ENCODE assay signal across 8 cellular contexts in the genomic region with DNA sequence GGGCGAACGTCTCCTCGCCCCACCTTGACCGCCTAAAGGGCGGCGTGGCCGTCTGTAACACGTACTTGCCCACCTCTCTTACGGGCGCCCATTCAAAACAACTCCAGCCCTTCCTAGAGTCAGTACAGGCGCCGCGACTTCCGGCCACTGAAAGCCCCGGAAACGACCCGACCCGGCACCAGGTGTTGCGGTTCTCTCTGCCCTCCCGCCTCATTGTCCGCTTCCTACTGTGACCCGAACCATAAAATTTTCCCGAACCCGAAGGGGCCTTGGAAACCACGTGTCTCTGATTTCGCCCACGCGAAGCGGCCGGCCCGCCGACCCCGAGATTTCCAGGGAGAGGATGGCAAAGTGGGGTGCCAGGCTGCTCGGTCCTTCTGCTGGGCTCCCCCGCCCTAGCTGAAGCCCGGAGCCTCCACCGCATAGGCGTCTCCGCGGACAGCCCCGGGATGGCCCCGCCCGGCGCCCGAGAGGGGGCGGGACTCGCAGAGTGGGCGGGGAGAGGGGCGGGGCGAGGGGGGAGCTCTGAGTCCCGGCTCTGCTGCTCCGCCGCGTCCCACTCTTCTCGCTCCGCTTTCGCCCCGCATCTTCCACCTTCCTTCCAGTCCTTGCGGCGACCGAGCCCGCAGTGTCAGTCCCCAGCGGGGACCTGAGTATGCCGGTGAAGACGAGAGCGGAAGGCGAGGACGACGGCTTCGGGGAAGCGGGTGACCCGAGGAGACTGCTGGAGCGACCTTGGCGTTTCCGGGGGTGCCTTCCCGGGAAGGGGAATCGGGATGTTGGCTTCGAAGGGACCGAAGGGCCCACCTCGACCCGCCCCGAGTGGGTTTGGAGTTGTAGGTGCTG.
DNase-seq lines count a peak whose midpoint lies in the region; ATAC-seq, FAIRE-seq and TF ChIP-seq lines count a peak whose summit lies in the region.

No MANE protein-coding gene starts in this region.

- TF ChIP-seq POLR2A in H54 (IDR thresholded peaks at IDR 0.05; ENCODE audit: low read depth, low read length), result peak; percentile 83

- no peak for TF ChIP-seq CTCF in RWPE2 (IDR thresholded peaks at IDR 0.05; ENCODE audit: poor library complexity, severe bottlenecking)
- no peak for TF ChIP-seq CTCF in nephron progenitor cell (IDR thresholded peaks at IDR 0.05)

- peak overlapping the region; percentile 78 for H3K27ac ChIP-seq in RWPE2 (ENCODE audit: poor library complexity, severe bottlenecking)

- peaks cover 28% of the 10 kb centered on the region for H3K9me3 Mint-ChIP-seq in nephron progenitor cell

- peak overlapping the region; percentile 92 for H3K4me3 ChIP-seq in RWPE2 (ENCODE audit: severe bottlenecking)

- no peaks in the 10 kb centered on the region for H3K9me3 ChIP-seq in RWPE2 (ENCODE audit: severe bottlenecking)

- H3K27ac Mint-ChIP-seq in nephron progenitor cell, result peak overlapping the region; percentile 99

- peaks cover 44% of the 10 kb centered on the region for H3K4me1 Mint-ChIP-seq in nephron progenitor cell

- FAIRE-seq in H54 (lab: Jason Lieb, UNC), result no peak

- ATAC-seq in RWPE2 (ENCODE audit: low read depth), result peak; percentile 81
- ATAC-seq in stimulated activated naive CD8-positive, alpha-beta T cell treated with anti-CD3 and anti-CD28 coated beads, Interleukin-15, Interleukin-2, amounts not matched to agents 100 U/mL and 50 U/mL, for 24 hours, result peak; percentile 78

- H3K4me3 Mint-ChIP-seq in nephron progenitor cell, result peak overlapping the region; percentile 99

- no peaks in the 10 kb centered on the region for H3K27me3 ChIP-seq in RWPE2 (ENCODE audit: insufficient read depth, poor library complexity, severe bottlenecking)

- H3K36me3 Mint-ChIP-seq in nephron progenitor cell (ENCODE audit: low read depth), result peaks cover 5% of the 10 kb centered on the region

- H3K36me3 ChIP-seq in RWPE2 (ENCODE audit: low read depth), result peaks cover 15% of the 10 kb centered on the region

- H3K27me3 Mint-ChIP-seq in nephron progenitor cell (ENCODE audit: low read depth, poor library complexity), result peaks cover 15% of the 10 kb centered on the region

- H3K4me1 ChIP-seq in RWPE2 (ENCODE audit: insufficient read depth, poor library complexity, severe bottlenecking), result peaks cover 6% of the 10 kb centered on the region

- DNase-seq in EH (ENCODE audit: low read depth), result peak; percentile 88
- DNase-seq in H54 (ENCODE audit: insufficient read length, low spot score), result peak; percentile 86
- peak; percentile 87 for DNase-seq in LoVo (ENCODE audit: low spot score)
- peak; percentile 84 for DNase-seq in RWPE2 (ENCODE audit: low spot score)
- DNase-seq in activated effector memory CD4-positive, alpha-beta T cell treated with Interleukin-2 at 50 U/mL for 16 hours, result peak; percentile 80
- peak; percentile 77 for DNase-seq in fibroblast of the conjunctiva (ENCODE audit: low read depth)
- peak; percentile 83 for DNase-seq in nephron progenitor cell
- DNase-seq in stimulated activated naive CD8-positive, alpha-beta T cell treated with anti-CD3 and anti-CD28 coated beads, Interleukin-15, Interleukin-2, amounts not matched to agents 100 U/mL and 50 U/mL, for 24 hours, result peak; percentile 87

Comparison
In these comparisons a context has a peak if more than half of its experiments do, and no peak if none do; other contexts are left out.
1. Peak in every context shown above with its lines: DNase-seq, ATAC-seq, H3K4me3 ChIP-seq and H3K27ac ChIP-seq.